In genomic region chr15:58590236-58590635, GRCh38 we compare ENCODE assay signal across 23 cellular contexts.
"Had no signal": no experiment of that assay in that cellular context is flagged by ENCODE, and none has a peak within 500 bp of the region (broad histone marks: within the 10 kb centered on the region; RNA-seq: fewer than 3 reads in every experiment).

No MANE protein-coding gene starts in this region.

- H3K4me3 ChIP-seq: mucosa of descending colon, testis, upper lobe of right lung had no signal

- H3K27ac ChIP-seq: testis, upper lobe of right lung had no signal

- DNase-seq: activated CD4-positive, alpha-beta T cell treated with anti-CD3 and anti-CD28 coated beads, Interleukin-2, amount 10 ng/mL, durations not matched to agents 24 days and 14 days; activated CD4-positive, CD25-positive, alpha-beta regulatory T cell; activated CD8-positive, alpha-beta T cell treated with anti-CD3 and anti-CD28 coated beads, Interleukin-2, amount 10 ng/mL, durations not matched to agents 7 days and 5 days; activated naive CD4-positive, alpha-beta T cell treated with Interleukin-2 at 50 U/mL for 16 hours; activated naive CD8-positive, alpha-beta T cell treated with anti-CD3 and anti-CD28 coated beads, Interleukin-2, amount 50 U/mL, for 24 hours; activated T-cell treated with anti-CD3 and anti-CD28 coated beads, Interleukin-2, amount 50 U/mL, for 24 hours; aorta; dermis blood vessel endothelial cell; effector memory CD8-positive, alpha-beta T cell; head of caudate nucleus; kidney glomerular epithelial cell; left ventricle myocardium superior; mucosa of descending colon; naive B cell; stimulated activated CD4-positive, alpha-beta T cell treated with anti-CD3 and anti-CD28 coated beads, Interleukin-15, amount 100 ng/mL, for 24 hours; stimulated activated CD4-positive, alpha-beta T cell treated with anti-CD3 and anti-CD28 coated beads, Interleukin-2, amount 100 ng/mL, for 48 hours; T-cell; T-helper 9 cell; testis; upper lobe of right lung had no signal

- H3K9me3 Mint-ChIP-seq: activated naive CD8-positive, alpha-beta T cell treated with anti-CD3 and anti-CD28 coated beads, Interleukin-2, amount 50 U/mL, for 24 hours; activated T-cell treated with anti-CD3 and anti-CD28 coated beads, Interleukin-2, amount 50 U/mL, for 24 hours; activated T-helper 2 cell treated with anti-CD3 and anti-CD28 coated beads, Interferon-gamma antibody, Interleukin-2, Interleukin-4, amounts not matched to agents 10 μg/mL and 5 μg/mL and 100 μg/mL, durations not matched to agents 14 hours and 24 hours and 36 hours; effector memory CD8-positive, alpha-beta T cell; naive B cell; neural crest cell; T-cell had no signal

- H3K4me3 Mint-ChIP-seq: activated CD4-positive, alpha-beta T cell treated with anti-CD3 and anti-CD28 coated beads, Interleukin-2, amount 10 ng/mL, durations not matched to agents 24 days and 14 days; activated CD8-positive, alpha-beta T cell treated with anti-CD3 and anti-CD28 coated beads, Interleukin-2, amount 10 ng/mL, durations not matched to agents 7 days and 5 days; activated naive CD8-positive, alpha-beta T cell treated with anti-CD3 and anti-CD28 coated beads, Interleukin-2, amount 50 U/mL, for 24 hours; activated T-cell treated with anti-CD3 and anti-CD28 coated beads, Interleukin-2, amount 50 U/mL, for 24 hours; effector memory CD8-positive, alpha-beta T cell; naive B cell; neural crest cell; T-cell had no signal

- H3K27me3 ChIP-seq: testis, upper lobe of right lung had no signal

- ATAC-seq: activated CD8-positive, alpha-beta T cell treated with anti-CD3 and anti-CD28 coated beads, Interleukin-2, amount 10 ng/mL, durations not matched to agents 7 days and 5 days; activated naive CD8-positive, alpha-beta T cell treated with anti-CD3 and anti-CD28 coated beads, Interleukin-2, amount 50 U/mL, for 24 hours; effector memory CD8-positive, alpha-beta T cell; left ventricle myocardium superior; mucosa of descending colon; SK-N-SH treated with all-trans-retinoic acid at 6 μM for 48 hours; T-cell had no signal

- H3K36me3 ChIP-seq: upper lobe of right lung had no signal

- H3K36me3 Mint-ChIP-seq: naive B cell had no signal

- H3K9me3 ChIP-seq: mucosa of descending colon, testis, upper lobe of right lung had no signal

- H3K27ac Mint-ChIP-seq: activated CD4-positive, alpha-beta T cell treated with anti-CD3 and anti-CD28 coated beads, Interleukin-2, amount 10 ng/mL, durations not matched to agents 24 days and 14 days; activated CD8-positive, alpha-beta T cell treated with anti-CD3 and anti-CD28 coated beads, Interleukin-2, amount 10 ng/mL, durations not matched to agents 7 days and 5 days; activated naive CD8-positive, alpha-beta T cell treated with anti-CD3 and anti-CD28 coated beads, Interleukin-2, amount 50 U/mL, for 24 hours; activated T-cell treated with anti-CD3 and anti-CD28 coated beads, Interleukin-2, amount 50 U/mL, for 24 hours; activated T-helper 2 cell treated with anti-CD3 and anti-CD28 coated beads, Interferon-gamma antibody, Interleukin-2, Interleukin-4, amounts not matched to agents 10 μg/mL and 5 μg/mL and 100 μg/mL, durations not matched to agents 14 hours and 24 hours and 36 hours had no signal

- H3K27me3 Mint-ChIP-seq: activated CD4-positive, alpha-beta T cell treated with anti-CD3 and anti-CD28 coated beads, Interleukin-2, amount 10 ng/mL, durations not matched to agents 24 days and 14 days; activated naive CD8-positive, alpha-beta T cell treated with anti-CD3 and anti-CD28 coated beads, Interleukin-2, amount 50 U/mL, for 24 hours; effector memory CD8-positive, alpha-beta T cell; naive B cell; T-cell had no signal
